ENCODE assay signal across 8 cellular contexts in genomic region chr10:101840741-101841453, GRCh38. TPM values are rescaled to one million over a fixed set of nuclear protein-coding genes. Genes with fewer than 3 reads are reported as not detected.
DNase-seq lines count a peak whose midpoint lies in the region; ATAC-seq and TF ChIP-seq lines count a peak whose summit lies in the region.

No MANE protein-coding gene starts in this region.

- no peaks in the 10 kb centered on the region for H3K9me3 ChIP-seq in fibroblast of lung (ENCODE audit: control insufficient read depth, insufficient read depth, low read depth, low read length)
- H3K9me3 ChIP-seq in naive thymus-derived CD4-positive, alpha-beta T cell (ENCODE audit: control insufficient read depth in 2 of 3, low read length in 3 of 3) = no peaks in the 10 kb centered on the region

- H3K79me2 ChIP-seq in fibroblast of lung (ENCODE audit: control insufficient read depth, insufficient read depth, low read length) = no peaks in the 10 kb centered on the region

- peak; percentile 58 for DNase-seq in COLO829 (ENCODE audit: low spot score)
- peak; percentile 91 for DNase-seq in HuH-7 (ENCODE audit: low spot score)
- DNase-seq in fibroblast of lung (ENCODE audit: low read depth in 2 of 2) = peak; percentile 78 to 83
- peak; percentile 35 to 83 (median 58) for DNase-seq in naive thymus-derived CD4-positive, alpha-beta T cell

- no peaks in the 10 kb centered on the region for H4K20me1 ChIP-seq in fibroblast of lung (ENCODE audit: control insufficient read depth, extremely low read depth, insufficient read depth, low read length)

- no peak overlapping the region for H3K9ac ChIP-seq in fibroblast of lung (ENCODE audit: insufficient read depth, low read length)

- no peaks in the 10 kb centered on the region for H3K27me3 ChIP-seq in fibroblast of lung (ENCODE audit: control insufficient read depth, insufficient read depth, low read length)
- no peaks in the 10 kb centered on the region for H3K27me3 ChIP-seq in naive thymus-derived CD4-positive, alpha-beta T cell (ENCODE audit: control insufficient read depth in 2 of 2, insufficient read depth in 2 of 2, low read length in 2 of 2)

- peak; percentile 92 to 93 for TF ChIP-seq CTCF in fibroblast of lung (conservative IDR thresholded peaks at IDR 0.05 in 1 of 2, IDR thresholded peaks at IDR 0.05 in 1 of 2; ENCODE audit: low read depth in 1 of 2, low read length in 2 of 2)

- no peak overlapping the region for H3K27ac ChIP-seq in fibroblast of lung (ENCODE audit: insufficient read depth, low read length)
- H3K27ac ChIP-seq in naive thymus-derived CD4-positive, alpha-beta T cell (ENCODE audit: low read depth, low read length) = no peak overlapping the region

- CTCF ChIA-PET in naive thymus-derived CD4-positive, alpha-beta T cell (lab: Charles Lee) = interaction anchor here (0.5 to 4.0 kb wide), 20 partner anchors 9 to 861 kb away, joined by 3 to 28 read pairs (median 4); partner anchors contain the start of genes NPM3 and OGA

- peak overlapping the region; percentile 90 for H3K4me3 Mint-ChIP-seq in activated T-helper 17 cell treated with anti-CD3 and anti-CD28 coated beads, Interleukin-2, amount 50 U/mL, for 72 hours
- H3K4me3 Mint-ChIP-seq in naive thymus-derived CD4-positive, alpha-beta T cell = peak overlapping the region; percentile 72 to 91 (median 85)
- H3K4me3 Mint-ChIP-seq in stimulated activated naive CD8-positive, alpha-beta T cell treated with anti-CD3 and anti-CD28 coated beads, Interleukin-15, Interleukin-2, amounts not matched to agents 100 ng/mL and 50 ng/mL, for 24 hours = peak overlapping the region; percentile 75

- ATAC-seq in GM21381 (IDR thresholded peaks at IDR 0.05; ENCODE audit: unreplicated experiment) = peak; percentile 71
- peak; percentile 60 for ATAC-seq in activated T-helper 17 cell treated with anti-CD3 and anti-CD28 coated beads, Interleukin-2, amount 50 U/mL, for 72 hours (replicated peaks)
- ATAC-seq in naive thymus-derived CD4-positive, alpha-beta T cell = peak; percentile 76

- peak overlapping the region; percentile 88 for H3K27ac Mint-ChIP-seq in activated T-helper 17 cell treated with anti-CD3 and anti-CD28 coated beads, Interleukin-2, amount 50 U/mL, for 72 hours
- peak overlapping the region in 5 of 9 donors; percentile 50 to 87 (median 79) for H3K27ac Mint-ChIP-seq in naive thymus-derived CD4-positive, alpha-beta T cell
- H3K27ac Mint-ChIP-seq in stimulated activated naive CD8-positive, alpha-beta T cell treated with anti-CD3 and anti-CD28 coated beads, Interleukin-15, Interleukin-2, amounts not matched to agents 100 ng/mL and 50 ng/mL, for 24 hours = peak overlapping the region; percentile 45

- intact Hi-C loops in naive thymus-derived CD4-positive, alpha-beta T cell (cut with micrococcal nuclease) = loop anchor here (1.0 to 5.0 kb wide), 10 partner anchors 10 to 629 kb away; partner anchors contain the start of gene ARMH3 (in 1 of the 2)

- POLR2A ChIA-PET in naive thymus-derived CD4-positive, alpha-beta T cell (lab: Charles Lee) = interaction anchor here (0.7 to 5.1 kb wide), 8 partner anchors 9 to 582 kb away, joined by 3 to 42 read pairs (median 4); partner anchors contain the start of gene OGA

- H3K9me3 Mint-ChIP-seq in activated T-helper 17 cell treated with anti-CD3 and anti-CD28 coated beads, Interleukin-2, amount 50 U/mL, for 72 hours = no peaks in the 10 kb centered on the region
- peaks cover 0 to 2% (median 0%) of the 10 kb centered on the region in 11 donors for H3K9me3 Mint-ChIP-seq in naive thymus-derived CD4-positive, alpha-beta T cell
- no peaks in the 10 kb centered on the region for H3K9me3 Mint-ChIP-seq in stimulated activated naive CD8-positive, alpha-beta T cell treated with anti-CD3 and anti-CD28 coated beads, Interleukin-15, Interleukin-2, amounts not matched to agents 100 ng/mL and 50 ng/mL, for 24 hours

- H3K4me2 ChIP-seq in fibroblast of lung (ENCODE audit: extremely low read depth, insufficient read depth, low read length) = peak overlapping the region; percentile 71

- peaks cover under 1% of the 10 kb centered on the region for H3K36me3 ChIP-seq in fibroblast of lung (ENCODE audit: control insufficient read depth, insufficient read depth, low read length)
- no peaks in the 10 kb centered on the region for H3K36me3 ChIP-seq in naive thymus-derived CD4-positive, alpha-beta T cell (ENCODE audit: control insufficient read depth in 2 of 3, insufficient read depth in 3 of 3, low read length in 3 of 3)

- peak overlapping the region; percentile 35 to 51 (median 46) for H3K4me3 ChIP-seq in fibroblast of lung (replicated peaks in 1 of 4; ENCODE audit: control extremely low read depth in 1 of 4, insufficient read depth in 1 of 4, low read depth in 3 of 4, low read length in 4 of 4)
- H3K4me3 ChIP-seq in naive thymus-derived CD4-positive, alpha-beta T cell (ENCODE audit: low read length) = peak overlapping the region; percentile 55

- H3K4me1 ChIP-seq in fibroblast of lung (ENCODE audit: control insufficient read depth, extremely low read depth, insufficient read depth, low read length) = no peaks in the 10 kb centered on the region
- peaks cover 13 to 36% of the 10 kb centered on the region in 2 donors for H3K4me1 ChIP-seq in naive thymus-derived CD4-positive, alpha-beta T cell (ENCODE audit: control insufficient read depth in 2 of 2, insufficient read depth in 2 of 2, low read length in 2 of 2)

- peaks cover 3% of the 10 kb centered on the region for H3K36me3 Mint-ChIP-seq in activated T-helper 17 cell treated with anti-CD3 and anti-CD28 coated beads, Interleukin-2, amount 50 U/mL, for 72 hours (ENCODE audit: low read depth)
- H3K36me3 Mint-ChIP-seq in naive thymus-derived CD4-positive, alpha-beta T cell = peaks cover 0 to 6% (median 2%) of the 10 kb centered on the region in 5 donors
- H3K36me3 Mint-ChIP-seq in stimulated activated naive CD8-positive, alpha-beta T cell treated with anti-CD3 and anti-CD28 coated beads, Interleukin-15, Interleukin-2, amounts not matched to agents 100 ng/mL and 50 ng/mL, for 24 hours (ENCODE audit: low read depth) = no peaks in the 10 kb centered on the region

- H3K27me3 Mint-ChIP-seq in activated T-helper 17 cell treated with anti-CD3 and anti-CD28 coated beads, Interleukin-2, amount 50 U/mL, for 72 hours = no peaks in the 10 kb centered on the region
- peaks cover 0 to 19% (median 4%) of the 10 kb centered on the region in 5 donors for H3K27me3 Mint-ChIP-seq in naive thymus-derived CD4-positive, alpha-beta T cell
- H3K27me3 Mint-ChIP-seq in stimulated activated naive CD8-positive, alpha-beta T cell treated with anti-CD3 and anti-CD28 coated beads, Interleukin-15, Interleukin-2, amounts not matched to agents 100 ng/mL and 50 ng/mL, for 24 hours = peaks cover 15% of the 10 kb centered on the region

- peaks cover 32% of the 10 kb centered on the region for H3K4me1 Mint-ChIP-seq in activated T-helper 17 cell treated with anti-CD3 and anti-CD28 coated beads, Interleukin-2, amount 50 U/mL, for 72 hours
- peaks cover 34 to 65% (median 55%) of the 10 kb centered on the region in 7 donors for H3K4me1 Mint-ChIP-seq in naive thymus-derived CD4-positive, alpha-beta T cell
- peaks cover 46% of the 10 kb centered on the region for H3K4me1 Mint-ChIP-seq in stimulated activated naive CD8-positive, alpha-beta T cell treated with anti-CD3 and anti-CD28 coated beads, Interleukin-15, Interleukin-2, amounts not matched to agents 100 ng/mL and 50 ng/mL, for 24 hours (ENCODE audit: low read depth)

- H2AFZ ChIP-seq in fibroblast of lung (ENCODE audit: low read length) = no peak overlapping the region

RNA-seq across cellular contexts. Expression of gene KCNIP2, which starts 2.7 kb away (rescaled TPM):
- polyA plus RNA-seq in PFSK-1 (2012; ENCODE audit: insufficient read length, low read depth) = 1.6 TPM
- 10 to 100 TPM in 1 of 2 donors, 1 to 10 TPM in 1; 4.5 to 39.3 TPM for total RNA-seq in activated T-helper 17 cell treated with anti-CD3 and anti-CD28 coated beads, Interleukin-2, amount 50 U/mL, for 72 hours
- total RNA-seq in fibroblast of lung = 0.77 and 1.8 TPM in 2 replicates
- polyA plus RNA-seq in fibroblast of lung = 0.16 and 0.37 TPM in 2 replicates
- polyA plus RNA-seq in fibroblast of lung (2012) = 0.30 and 0.31 TPM in 2 replicates
- 0.43 TPM in 1 of 2 replicates, not detected in the other for polyA minus RNA-seq in fibroblast of lung (ENCODE audit: low replicate concordance)
- total RNA-seq in naive thymus-derived CD4-positive, alpha-beta T cell = 1 to 10 TPM; 1.9 to 6.3 (median 2.6) TPM
- polyA plus RNA-seq in naive thymus-derived CD4-positive, alpha-beta T cell = under 1 TPM in 1 of 2 donors, not detected in 1; 0.27 TPM

RNA-seq across cellular contexts. Expression of gene OGA, which starts 22.7 kb away (rescaled TPM):
- 28.2 TPM for polyA plus RNA-seq in PFSK-1 (2012; ENCODE audit: insufficient read length, low read depth)
- 100 to 1,000 TPM; 119 to 291 TPM for total RNA-seq in activated T-helper 17 cell treated with anti-CD3 and anti-CD28 coated beads, Interleukin-2, amount 50 U/mL, for 72 hours
- 108 and 193 TPM in 2 replicates for total RNA-seq in fibroblast of lung
- 50.6 and 69.9 TPM in 2 replicates for polyA plus RNA-seq in fibroblast of lung
- 48.0 and 72.0 TPM in 2 replicates for polyA plus RNA-seq in fibroblast of lung (2012)
- 17.7 and 37.2 TPM in 2 replicates for polyA minus RNA-seq in fibroblast of lung (ENCODE audit: low replicate concordance)
- total RNA-seq in naive thymus-derived CD4-positive, alpha-beta T cell = 100 to 1,000 TPM; 154 to 338 (median 321) TPM
- 10 to 100 TPM; 45.8 to 47.6 TPM for polyA plus RNA-seq in naive thymus-derived CD4-positive, alpha-beta T cell

RNA-seq across cellular contexts. Expression of gene NPM3, which starts 57.7 kb away (rescaled TPM):
- polyA plus RNA-seq in PFSK-1 (2012; ENCODE audit: insufficient read length, low read depth) = 163 TPM
- 100 to 1,000 TPM in 1 of 2 donors, 10 to 100 TPM in 1; 72.6 to 162 TPM for total RNA-seq in activated T-helper 17 cell treated with anti-CD3 and anti-CD28 coated beads, Interleukin-2, amount 50 U/mL, for 72 hours
- total RNA-seq in fibroblast of lung = 80.8 and 95.3 TPM in 2 replicates
- polyA plus RNA-seq in fibroblast of lung = 29.1 and 46.7 TPM in 2 replicates
- 43.0 and 67.3 TPM in 2 replicates for polyA plus RNA-seq in fibroblast of lung (2012)
- polyA minus RNA-seq in fibroblast of lung (ENCODE audit: low replicate concordance) = 52.3 and 71.5 TPM in 2 replicates
- 10 to 100 TPM; 10.9 to 31.3 (median 16.2) TPM for total RNA-seq in naive thymus-derived CD4-positive, alpha-beta T cell
- polyA plus RNA-seq in naive thymus-derived CD4-positive, alpha-beta T cell = 10 to 100 TPM; 10.3 to 13.7 TPM
